9 cellular contexts compared by ENCODE assay signal in the genomic region with DNA sequence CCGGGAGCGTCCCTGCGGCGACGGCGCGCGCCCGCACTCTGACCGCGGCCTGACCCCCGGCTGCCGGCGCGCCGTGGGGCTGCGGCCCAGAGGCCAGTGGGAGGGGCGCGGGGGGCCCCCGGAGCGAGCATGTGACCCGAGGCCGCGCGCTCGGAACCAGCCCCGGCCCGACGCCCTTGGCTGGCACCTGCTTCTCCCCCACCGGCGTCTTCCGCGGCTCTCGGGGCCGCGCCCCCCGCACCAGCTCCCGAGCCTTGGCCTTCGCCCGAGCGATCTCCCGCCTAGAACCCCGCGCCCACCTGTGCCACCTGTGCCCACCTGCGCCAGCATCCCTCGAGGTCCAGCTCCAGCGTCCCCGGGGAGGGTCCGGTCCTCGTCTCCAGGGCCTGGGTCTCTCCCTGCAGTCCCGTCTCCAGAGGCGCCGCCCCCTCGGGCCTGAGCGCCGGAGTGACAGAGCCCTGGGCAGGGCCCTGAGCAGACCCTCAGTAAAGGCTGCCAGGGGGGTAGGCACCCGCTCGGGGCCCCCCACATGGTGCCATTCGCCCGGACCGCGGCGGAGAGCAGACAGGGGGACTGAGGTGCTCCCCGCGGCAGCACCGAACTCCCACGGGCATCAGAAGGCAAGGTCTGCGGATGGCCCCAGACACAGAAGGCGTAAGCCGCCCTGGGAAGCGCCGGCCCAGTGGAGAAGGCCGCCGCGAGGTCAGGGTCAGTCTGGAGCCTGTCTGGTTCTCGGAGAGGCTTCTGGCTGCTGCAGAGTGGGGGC. TPM values are rescaled to one million over a fixed set of nuclear protein-coding genes. Genes with fewer than 3 reads are reported as not detected.
DNase-seq lines count a peak whose midpoint lies in the region; ATAC-seq, FAIRE-seq and TF ChIP-seq lines count a peak whose summit lies in the region.
"Had no signal": no experiment of that assay in that cellular context is flagged by ENCODE, and none has a peak within 500 bp of the region (broad histone marks: within the 10 kb centered on the region; RNA-seq: fewer than 3 reads in every experiment).

No MANE protein-coding gene starts in this region.

- no peaks in the 10 kb centered on the region for H3K9me1 ChIP-seq in endothelial cell of umbilical vein (replicated peaks; ENCODE audit: control insufficient read depth, extremely low read depth, insufficient read depth, low read length)

- H3K9me3 ChIP-seq in endothelial cell of umbilical vein (replicated peaks; ENCODE audit: control insufficient read depth, insufficient read depth, low read length) (no peaks in the 10 kb centered on the region), muscle layer of colon (ENCODE audit: low read length) (no peaks in the 10 kb centered on the region)

- CTCF ChIA-PET in RWPE1 (lab: Yijun Ruan, JAX): no interaction called here
- CTCF ChIA-PET in endothelial cell of umbilical vein (lab: Charles Lee): no interaction called here

- H3K79me2 ChIP-seq in endothelial cell of umbilical vein (ENCODE audit: control insufficient read depth, insufficient read depth, low read length): peaks cover 15% of the 10 kb centered on the region

- intact Hi-C loops in endothelial cell of umbilical vein (cut with micrococcal nuclease): loop anchor here (1.0 to 5.0 kb wide), 4 partner anchors 7 to 131 kb away; a partner anchor contains a TSS

- peak overlapping the region; percentile 81 for H2AFZ ChIP-seq in endothelial cell of umbilical vein (ENCODE audit: low read depth, low read length)

- peak; percentile 51 for DNase-seq in NCI-H345 (lab: John Stamatoyannopoulos, UW)
- no peak for DNase-seq in NCI-H345 treated with DMSO at 0.1 percent for 48 hours (lab: John Stamatoyannopoulos, UW; ENCODE audit: unreplicated experiment)
- DNase-seq in RWPE1 (ENCODE audit: low spot score): no peak
- DNase-seq in endothelial cell of umbilical vein (ENCODE audit: low read depth, low spot score): no peak
- DNase-seq in NCI-H446 treated with DMSO at 0.1 percent for 48 hours (lab: John Stamatoyannopoulos, UW): no peak
- DNase-seq in SHP77 treated with DMSO at 0.1 percent for 48 hours (lab: John Stamatoyannopoulos, UW): no peak

- no peaks in the 10 kb centered on the region for H3K36me3 ChIP-seq in endothelial cell of umbilical vein (ENCODE audit: control insufficient read depth in 2 of 2, extremely low read depth in 1 of 2, insufficient read depth in 2 of 2, low read length in 2 of 2)
- no peaks in the 10 kb centered on the region for H3K36me3 ChIP-seq in muscle layer of colon (ENCODE audit: insufficient read depth, low read length)

- dilution Hi-C loops in endothelial cell of umbilical vein (cut with MboI; ENCODE audit: extremely low pct_ligation_motif_present, low sequenced_read_pairs): no loop called here

- ATAC-seq in HG02571 (IDR thresholded peaks at IDR 0.05; ENCODE audit: unreplicated experiment): peak; percentile 27

- TF ChIP-seq POLR2A in endothelial cell of umbilical vein (IDR thresholded peaks at IDR 0.05; ENCODE audit: low read depth, low read length): no peak

- H3K27ac ChIP-seq in RWPE1: peak overlapping the region; percentile 88
- no peak overlapping the region for H3K27ac ChIP-seq in endothelial cell of umbilical vein (ENCODE audit: insufficient read depth, low read depth, low read length)
- peak overlapping the region; percentile 72 for H3K27ac ChIP-seq in muscle layer of colon (ENCODE audit: low read depth, low read length)

- peak overlapping the region; percentile 48 for H3K9ac ChIP-seq in endothelial cell of umbilical vein (replicated peaks; ENCODE audit: extremely low read depth, insufficient read depth, low read length)
- H3K9ac ChIP-seq in muscle layer of colon (ENCODE audit: low read length): no peak overlapping the region

- no peak for FAIRE-seq in endothelial cell of umbilical vein (lab: Jason Lieb, UNC)
- FAIRE-seq: G401.6 had no signal

- peaks cover 15% of the 10 kb centered on the region for H3K4me1 ChIP-seq in endothelial cell of umbilical vein (ENCODE audit: control insufficient read depth, extremely low read depth, insufficient read depth, low read length)
- peaks cover 18% of the 10 kb centered on the region for H3K4me1 ChIP-seq in muscle layer of colon (ENCODE audit: insufficient read depth, low read length)

- BruUV-seq in endothelial cell of umbilical vein (replicated peaks; lab: Mats Ljungman, UMichigan): no TSS peak

- POLR2A ChIA-PET in RWPE1 (lab: Yijun Ruan, JAX; ENCODE audit: low non-redundant PET): no interaction called here
- POLR2A ChIA-PET in endothelial cell of umbilical vein (lab: Charles Lee): no interaction called here

- no peak for TF ChIP-seq CTCF in RWPE1 (conservative IDR thresholded peaks at IDR 0.05; ENCODE audit: low read depth)
- TF ChIP-seq CTCF in endothelial cell of umbilical vein (IDR thresholded peaks at IDR 0.05; ENCODE audit: extremely low read depth in 1 of 2, insufficient read depth in 1 of 2, low read depth in 1 of 2, low read length in 2 of 2): no peak

- peak overlapping the region; percentile 67 for H3K4me2 ChIP-seq in endothelial cell of umbilical vein (ENCODE audit: insufficient read depth, low read length)

- H3K27me3 ChIP-seq in endothelial cell of umbilical vein (ENCODE audit: control insufficient read depth in 2 of 2, insufficient read depth in 2 of 2, low read length in 2 of 2) (no peaks in the 10 kb centered on the region), muscle layer of colon (ENCODE audit: control insufficient read depth in 1 of 2, insufficient read depth in 2 of 2, low read length in 2 of 2) (no peaks in the 10 kb centered on the region)

- no peaks in the 10 kb centered on the region for H4K20me1 ChIP-seq in endothelial cell of umbilical vein (replicated peaks; ENCODE audit: control insufficient read depth, extremely low read depth, insufficient read depth, low read length)

- peak overlapping the region; percentile 45 to 77 (median 55) for H3K4me3 ChIP-seq in endothelial cell of umbilical vein (replicated peaks in 1 of 3; ENCODE audit: insufficient read depth in 1 of 3, low read depth in 1 of 3, low read length in 3 of 3)
- H3K4me3 ChIP-seq in muscle layer of colon (ENCODE audit: low read depth in 1 of 2, low read length in 2 of 2): peak overlapping the region; percentile 50 to 74

TF ChIP-seq in endothelial cell of umbilical vein, 7 proteins besides CTCF, POLR2A, EP300 and RAD21:
- TF ChIP-seq MYC (IDR thresholded peaks at IDR 0.05; ENCODE audit: low read depth, low read length) (no peak), POLR2AphosphoS5 (IDR thresholded peaks at IDR 0.05; ENCODE audit: insufficient read depth, low read depth, low read length) (no peak), EZH2 (IDR thresholded peaks at IDR 0.05; ENCODE audit: borderline replicate concordance, low read depth, low read length, severe bottlenecking) (no peak), JUN (IDR thresholded peaks at IDR 0.05; ENCODE audit: borderline replicate concordance, insufficient read depth, insufficient read length, low read depth) (no peak), GATA2 (IDR thresholded peaks at IDR 0.05; ENCODE audit: insufficient read depth, insufficient read length, low read depth, low read length) (no peak), FOS (IDR thresholded peaks at IDR 0.05; ENCODE audit: borderline replicate concordance, insufficient read depth, low read length) (no peak)
- TF ChIP-seq, protein P1, sequence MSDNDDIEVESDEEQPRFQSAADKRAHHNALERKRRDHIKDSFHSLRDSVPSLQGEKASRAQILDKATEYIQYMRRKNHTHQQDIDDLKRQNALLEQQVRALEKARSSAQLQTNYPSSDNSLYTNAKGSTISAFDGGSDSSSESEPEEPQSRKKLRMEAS (IDR thresholded peaks at IDR 0.05; ENCODE audit: insufficient read depth, insufficient read length): no peak
TF ChIP-seq in endothelial cell of umbilical vein: peak in this region for 0.

RNA-seq across cellular contexts. Expression of a gene that starts 0.8 kb away (rescaled TPM):
- 29.3 and 30.0 TPM in 2 replicates for total RNA-seq in endothelial cell of umbilical vein
- polyA plus RNA-seq in endothelial cell of umbilical vein: 10.0 and 10.7 TPM in 2 replicates
- polyA plus RNA-seq in endothelial cell of umbilical vein (2011; cell fraction: cytosol; rRNA removed): 7.4 and 7.7 TPM in 2 replicates
- 51.1 and 55.4 TPM in 2 replicates for polyA plus RNA-seq in endothelial cell of umbilical vein (2011; cell fraction: nucleus; rRNA removed)
- 10.0 and 12.4 TPM in 2 replicates for polyA plus RNA-seq in endothelial cell of umbilical vein (2012)
- polyA minus RNA-seq in endothelial cell of umbilical vein: 14.4 and 24.9 TPM in 2 replicates
- 4.2 TPM for polyA minus RNA-seq in endothelial cell of umbilical vein (2011; cell fraction: cytosol; rRNA and poly(A)+ RNA removed)
- 25.2 and 30.9 TPM in 2 replicates for polyA minus RNA-seq in endothelial cell of umbilical vein (2011; cell fraction: nucleus; rRNA and poly(A)+ RNA removed)
